In the genomic region with DNA sequence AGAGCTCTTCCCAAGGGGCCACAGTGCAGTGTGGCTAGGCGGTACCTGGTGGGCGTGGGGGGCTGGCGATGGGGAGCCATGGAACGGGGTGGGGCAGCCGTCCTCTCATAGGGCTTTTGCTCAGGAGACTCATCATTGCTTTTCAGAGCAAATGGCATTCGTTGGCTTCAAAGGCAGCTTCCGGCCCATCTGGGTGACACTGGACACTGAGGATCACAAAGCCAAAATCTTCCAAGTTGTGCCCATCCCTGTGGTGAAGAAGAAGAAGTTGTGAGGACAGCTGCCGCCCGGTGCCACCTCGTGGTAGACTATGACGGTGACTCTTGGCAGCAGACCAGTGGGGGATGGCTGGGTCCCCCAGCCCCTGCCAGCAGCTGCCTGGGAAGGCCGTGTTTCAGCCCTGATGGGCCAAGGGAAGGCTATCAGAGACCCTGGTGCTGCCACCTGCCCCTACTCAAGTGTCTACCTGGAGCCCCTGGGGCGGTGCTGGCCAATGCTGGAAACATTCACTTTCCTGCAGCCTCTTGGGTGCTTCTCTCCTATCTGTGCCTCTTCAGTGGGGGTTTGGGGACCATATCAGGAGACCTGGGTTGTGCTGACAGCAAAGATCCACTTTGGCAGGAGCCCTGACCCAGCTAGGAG, we compare ENCODE assay signal across 24 cellular contexts.
"Had no signal": no experiment of that assay in that cellular context is flagged by ENCODE, and none has a peak within 500 bp of the region (broad histone marks: within the 10 kb centered on the region; RNA-seq: fewer than 3 reads in every experiment).

No MANE protein-coding gene starts in this region.

- H3K27me3 Mint-ChIP-seq: central memory CD8-positive, alpha-beta T cell; effector memory CD8-positive, alpha-beta T cell; naive B cell had no signal

- H3K9me3 Mint-ChIP-seq: central memory CD8-positive, alpha-beta T cell; effector memory CD8-positive, alpha-beta T cell; mesothelial cell of epicardium; naive B cell; nephron progenitor cell had no signal

- H3K4me1 ChIP-seq: esophagus muscularis mucosa, gastrocnemius medialis, heart right ventricle, pancreas, prostate gland, right lobe of liver, stomach had no signal

- H3K27ac Mint-ChIP-seq: effector memory CD8-positive, alpha-beta T cell; mesothelial cell of epicardium; nephron progenitor cell had no signal

- H3K4me3 Mint-ChIP-seq: central memory CD8-positive, alpha-beta T cell; effector memory CD8-positive, alpha-beta T cell; mesothelial cell of epicardium; naive B cell; nephron progenitor cell had no signal

- H3K27ac ChIP-seq: epithelial cell of prostate, esophagus muscularis mucosa, gastrocnemius medialis, heart right ventricle, pancreas, prostate gland, right lobe of liver, skin epidermis, stomach, thoracic aorta had no signal

- H3K36me3 ChIP-seq: prostate gland had no signal

- H3K4me3 ChIP-seq: esophagus muscularis mucosa, gastrocnemius medialis, heart right ventricle, pancreas, prostate gland, right lobe of liver, skin epidermis, stomach, thoracic aorta had no signal

- H3K9me3 ChIP-seq: esophagus muscularis mucosa, gastrocnemius medialis, heart right ventricle, pancreas, prostate gland, right lobe of liver, stomach, thoracic aorta had no signal

- ATAC-seq: effector memory CD8-positive, alpha-beta T cell; gastrocnemius medialis; heart right ventricle; left lobe of liver; pancreas; right lobe of liver had no signal

- H3K27me3 ChIP-seq: esophagus muscularis mucosa, gastrocnemius medialis, heart right ventricle, pancreas, right lobe of liver, stomach had no signal

- DNase-seq: effector memory CD8-positive, alpha-beta T cell; gastrocnemius medialis; heart right ventricle; hypothalamus; islet precursor cell; mammary epithelial cell; naive B cell; nephron progenitor cell; right lobe of liver; stimulated activated CD4-positive, alpha-beta T cell treated with anti-CD3 and anti-CD28 coated beads, Interleukin-2, amount 100 ng/mL, for 24 hours; stimulated activated CD4-positive, alpha-beta T cell treated with anti-CD3 and anti-CD28 coated beads, Interleukin-4, amount 100 ng/mL, for 4 hours; stimulated activated naive CD4-positive, alpha-beta T cell; stomach; substantia nigra; trophoblast cell had no signal
